In genomic region chr11:116773203-116774112, GRCh38 we compare ENCODE assay signal across 8 cellular contexts. TPM values are rescaled to one million over a fixed set of nuclear protein-coding genes. Genes with fewer than 3 reads are reported as not detected.
DNase-seq lines count a peak whose midpoint lies in the region; ATAC-seq, FAIRE-seq and TF ChIP-seq lines count a peak whose summit lies in the region.

No MANE protein-coding gene starts in this region.

- H3K27ac ChIP-seq in A549: peak overlapping the region; percentile 96 to 100
- no peak overlapping the region for H3K27ac ChIP-seq in H1 (ENCODE audit: low read depth, low read length)
- peak overlapping the region; percentile 80 to 85 for H3K27ac ChIP-seq in mucosa of rectum (ENCODE audit: low read depth in 2 of 2, low read length in 2 of 2)

- H3K4me2 ChIP-seq in A549 (peak overlapping the region; percentile 81), H1 (ENCODE audit: insufficient read depth in 1 of 2, low read depth in 2 of 2, low read length in 2 of 2) (peak overlapping the region; percentile 97 to 99)

- H3K23me2 ChIP-seq in H1 (ENCODE audit: low read depth, low read length): peaks cover 8% of the 10 kb centered on the region

- H4K8ac ChIP-seq in H1 (ENCODE audit: extremely low read depth, insufficient read depth, low read length): peak overlapping the region; percentile 94

- H3K14ac ChIP-seq in H1 (ENCODE audit: insufficient read length): peak overlapping the region; percentile 13

- no peak overlapping the region for H3K23ac ChIP-seq in H1 (ENCODE audit: insufficient read length)

- TF ChIP-seq POLR2A in A549 (IDR thresholded peaks at IDR 0.05; ENCODE audit: low read length) (no peak), H1 (IDR thresholded peaks at IDR 0.05; ENCODE audit: control extremely low read depth in 1 of 2, low read depth in 2 of 2, low read length in 2 of 2) (no peak)

- no peak for FAIRE-seq in A549 (lab: Jason Lieb, UNC)
- FAIRE-seq in H1 (lab: Jason Lieb, UNC): no peak

- no peak overlapping the region for H2BK12ac ChIP-seq in H1 (ENCODE audit: low read depth, low read length)

- TF ChIP-seq CTCF in A549 (IDR thresholded peaks at IDR 0.05): no peak
- TF ChIP-seq CTCF in H1 (IDR thresholded peaks at IDR 0.05; ENCODE audit: control extremely low read depth in 1 of 3, insufficient read depth in 1 of 3, low read depth in 1 of 3, low read length in 3 of 3): no peak

- H3K18ac ChIP-seq in H1 (ENCODE audit: extremely low read depth, low read length): peak overlapping the region; percentile 55; the same call in 1 of the 2 replicates

- no peaks in the 10 kb centered on the region for H4K20me1 ChIP-seq in H1 (replicated peaks in 1 of 2; ENCODE audit: control insufficient read depth in 1 of 2, insufficient read depth in 2 of 2, low read length in 2 of 2)

- H3K4me3 ChIP-seq in A549: peak overlapping the region; percentile 63
- H3K4me3 ChIP-seq in H1 (ENCODE audit: extremely low read depth in 1 of 4, insufficient read depth in 2 of 4, low read depth in 3 of 4, low read length in 4 of 4): peak overlapping the region; percentile 67 to 96 (median 81)
- peak overlapping the region; percentile 91 to 96 for H3K4me3 ChIP-seq in mucosa of rectum (ENCODE audit: low read length in 2 of 2)

- H2BK20ac ChIP-seq in H1 (ENCODE audit: low read length): 0 out of 2 replicates have a peak overlapping the region, but pooled peaks have one; percentile 55

- H2BK15ac ChIP-seq in H1 (ENCODE audit: low read length): no peak overlapping the region

- POLR2A ChIA-PET in A549 (lab: Yijun Ruan, JAX): interaction anchor here (0.5 to 1.7 kb wide), 4 partner anchors 10 to 407 kb away, joined by 3 to 6 read pairs (median 5); partner anchors contain the start of gene ZPR1
- POLR2A ChIA-PET in H1 (lab: Charles Lee; ENCODE audit: partially characterized antibody): interaction anchor here (0.6 to 3.6 kb wide), 5 partner anchors 10 to 373 kb away, joined by 3 to 29 read pairs (median 4); partner anchors contain the start of genes APOA5, APOC3 and ZPR1

- DNase-seq in A549 (ENCODE audit: low read depth in 1 of 2, low spot score in 1 of 2) (no peak), RKO (ENCODE audit: low spot score) (peak; percentile 73), H1 (ENCODE audit: low read depth in 1 of 2, low spot score in 2 of 2) (no peak), NCI-H1105 (lab: John Stamatoyannopoulos, UW) (no peak), NCI-H1417 treated with DMSO at 0.1 percent for 48 hours (lab: John Stamatoyannopoulos, UW) (no peak)

- H3K4me1 ChIP-seq in A549 (peaks cover 15% of the 10 kb centered on the region; the same call in 2 of the 3 replicates), H1 (replicated peaks in 1 of 4; ENCODE audit: control insufficient read depth in 3 of 4, insufficient read depth in 4 of 4, low read length in 3 of 4) (peaks cover 0 to 5% (median 3%) of the 10 kb centered on the region in 4 experiments; a peak in 2 of 7 replicates), mucosa of rectum (ENCODE audit: control insufficient read depth in 2 of 2, insufficient read depth in 2 of 2, low read length in 2 of 2) (peaks cover 9 to 18% of the 10 kb centered on the region in 2 donors)

- H3K79me1 ChIP-seq in H1 (ENCODE audit: low read depth, low read length): no peaks in the 10 kb centered on the region

- no peak overlapping the region for H2AK5ac ChIP-seq in H1 (ENCODE audit: low read depth, low read length)

- H2BK120ac ChIP-seq in H1 (replicated peaks; ENCODE audit: low read depth, low read length): peak overlapping the region; percentile 59

- H3K56ac ChIP-seq in H1 (replicated peaks; ENCODE audit: insufficient read length, low read depth, low read length): peak overlapping the region; percentile 12

- peak overlapping the region; percentile 91 for H4K5ac ChIP-seq in H1 (ENCODE audit: insufficient read length, low read depth, low read length)

- no peaks in the 10 kb centered on the region for H3K9me3 ChIP-seq in A549
- no peaks in the 10 kb centered on the region for H3K9me3 ChIP-seq in H1 (ENCODE audit: insufficient read depth in 2 of 2, low read depth in 1 of 2, low read length in 1 of 2)
- H3K9me3 ChIP-seq in mucosa of rectum (ENCODE audit: control insufficient read depth in 2 of 2, low read length in 2 of 2): no peaks in the 10 kb centered on the region

- peak overlapping the region; percentile 6 for H3K4ac ChIP-seq in H1 (replicated peaks; ENCODE audit: insufficient read length, low read depth, low read length)

- H2BK5ac ChIP-seq in H1 (ENCODE audit: low read depth, low read length): peak overlapping the region; percentile 58; the same call in 1 of the 2 replicates

- H3K9ac ChIP-seq in H1 (replicated peaks in 1 of 4; ENCODE audit: extremely low read depth in 1 of 4, low read depth in 3 of 4, low read length in 3 of 4): peak overlapping the region in 3 of 4 experiments; percentile 66 to 90 (median 74); a peak in 6 of 7 replicates
- peak overlapping the region; percentile 38 to 88 for H3K9ac ChIP-seq in mucosa of rectum (ENCODE audit: low read depth in 1 of 2, low read length in 2 of 2)

- H4K91ac ChIP-seq in H1 (replicated peaks; ENCODE audit: insufficient read length, low read length): peak overlapping the region; percentile 1

- ATAC-seq in A549 (peak; percentile 78 to 82), GM18508 (IDR thresholded peaks at IDR 0.05; ENCODE audit: insufficient read depth, unreplicated experiment) (peak; percentile 27), HG03064 (IDR thresholded peaks at IDR 0.05; ENCODE audit: low read depth, unreplicated experiment) (peak; percentile 11)

- peaks cover 12 to 22% of the 10 kb centered on the region in 2 experiments for H3K79me2 ChIP-seq in H1 (ENCODE audit: control insufficient read depth in 1 of 2, insufficient read depth in 2 of 2, low read length in 2 of 2)

- H2AFZ ChIP-seq in H1 (ENCODE audit: low read length): peak overlapping the region; percentile 99

- H3K36me3 ChIP-seq in H1 (ENCODE audit: control insufficient read depth in 2 of 4, insufficient read depth in 4 of 4, low read length in 3 of 4) (peaks cover 10 to 32% (median 20%) of the 10 kb centered on the region in 4 experiments), mucosa of rectum (ENCODE audit: control insufficient read depth in 2 of 2, insufficient read depth in 2 of 2, low read length in 2 of 2) (peaks cover 17 to 18% of the 10 kb centered on the region in 2 donors)

- no peak for TF ChIP-seq RAD21 in A549 (conservative IDR thresholded peaks at IDR 0.05 in 1 of 2, IDR thresholded peaks at IDR 0.05 in 1 of 2)
- TF ChIP-seq RAD21 in H1 (IDR thresholded peaks at IDR 0.05 in 1 of 2, conservative IDR thresholded peaks at IDR 0.05 in 1 of 2; ENCODE audit: low read depth in 2 of 2, low read length in 2 of 2): no peak

- CTCF ChIA-PET in A549 (lab: Yijun Ruan, JAX): interaction anchor here (1.0 to 1.3 kb wide), 3 partner anchors 16 to 63 kb away, joined by 3 to 4 read pairs (median 3); no protein-coding TSS in a partner anchor
- CTCF ChIA-PET in H1 (lab: Charles Lee; ENCODE audit: partially characterized antibody): interaction anchor here (1.0 to 2.3 kb wide), 3 partner anchors 17 to 30 kb away, joined by 3 to 8 read pairs (median 3); no protein-coding TSS in a partner anchor

- WGBS in A549 (ENCODE audit: missing lambda C conversion rate): 11% methylated on average over 16 of the region's 25 CpGs
- 11% methylated on average over 25 of the region's 25 CpGs; no CpG with 5 or more reads in 1 of the 2 experiments for WGBS in H1 (ENCODE audit: extremely low coverage in 1 of 2, insufficient coverage in 1 of 2, insufficient read length in 1 of 2, insufficient replicate concordance in 2 of 2, low coverage in 1 of 2, low lambda C conversion rate in 2 of 2, missing lambda C conversion rate in 1 of 2), 2 experiments

- no peak for TF ChIP-seq EP300 in A549 (IDR thresholded peaks at IDR 0.05)
- TF ChIP-seq EP300 in H1 (IDR thresholded peaks at IDR 0.05; ENCODE audit: borderline replicate concordance in 1 of 2, low read depth in 2 of 2, low read length in 2 of 2): no peak

- H3K27me3 ChIP-seq in H1 (replicated peaks in 1 of 4; ENCODE audit: control insufficient read depth in 3 of 4, extremely low read depth in 1 of 4, insufficient read depth in 3 of 4, low read length in 3 of 4): no peaks in the 10 kb centered on the region
- H3K27me3 ChIP-seq in mucosa of rectum (ENCODE audit: control insufficient read depth in 2 of 2, insufficient read depth in 2 of 2, low read length in 2 of 2): no peaks in the 10 kb centered on the region

RNA-seq across cellular contexts. Expression of gene BUD13, which starts 0.7 kb away (rescaled TPM):
- polyA plus RNA-seq in A549 (2011; rRNA removed): 12.6 and 16.2 TPM in 2 replicates
- 8.7 and 9.7 TPM in 2 replicates for polyA plus RNA-seq in A549 (2012; cell fraction: cytosol; rRNA removed)
- 6.7 and 9.8 TPM in 2 replicates for polyA plus RNA-seq in A549 (2012; cell fraction: nucleus; rRNA removed)
- polyA plus RNA-seq in A549 (2017; fragmentation: RNase III; extraction: RNeasy Plus Mini Kit Qiagen cat#74134 plus additional on column Dnase treatment): 9.8 to 10.9 TPM (median 9.8 TPM) in 3 replicates
- 18.2 and 19.2 TPM in 2 replicates for polyA minus RNA-seq in A549 (2011; rRNA and poly(A)+ RNA removed)
- total RNA-seq in H1 (2021; fragmentation: NEBNext Ultra II Directional; extraction: Animal tissue kit (Norgen Biotek cat#: 25700)): 24.8 TPM in 2 replicates
- polyA plus RNA-seq in H1 (2011; rRNA removed): 22.0 and 27.2 TPM in 2 replicates
- 27.8 TPM for polyA plus RNA-seq in H1 (2011; cell fraction: cytosol; rRNA removed)
- polyA plus RNA-seq in H1 (2011; cell fraction: nucleus; rRNA removed): 20.1 TPM
- polyA plus RNA-seq in H1 (2012, experiment 1 of 2): 27.5 to 33.0 TPM (median 28.6 TPM) in 4 replicates
- polyA plus RNA-seq in H1 (2012, experiment 2 of 2): 16.3 TPM
- polyA plus RNA-seq in H1 (2013, experiment 1 of 2): 23.0 TPM
- polyA plus RNA-seq in H1 (2013, experiment 2 of 2): 20.2 TPM
- 26.8 and 27.4 TPM in 2 replicates for polyA minus RNA-seq in H1 (2011; rRNA and poly(A)+ RNA removed)
- 15.7 TPM for polyA minus RNA-seq in H1 (2011; cell fraction: cytosol; rRNA and poly(A)+ RNA removed)
- 17.9 TPM for polyA minus RNA-seq in H1 (2011; cell fraction: nucleus; rRNA and poly(A)+ RNA removed)

RNA-seq across cellular contexts. Expression of gene ZPR1, which starts 14.4 kb away (rescaled TPM):
- 65.6 and 77.5 TPM in 2 replicates for polyA plus RNA-seq in A549 (2011; rRNA removed)
- 28.6 and 32.9 TPM in 2 replicates for polyA plus RNA-seq in A549 (2012; cell fraction: cytosol; rRNA removed)
- 18.8 and 25.2 TPM in 2 replicates for polyA plus RNA-seq in A549 (2012; cell fraction: nucleus; rRNA removed)
- 42.2 to 49.0 TPM (median 44.1 TPM) in 3 replicates for polyA plus RNA-seq in A549 (2017; fragmentation: RNase III; extraction: RNeasy Plus Mini Kit Qiagen cat#74134 plus additional on column Dnase treatment)
- polyA minus RNA-seq in A549 (2011; rRNA and poly(A)+ RNA removed): 48.3 and 58.4 TPM in 2 replicates
- total RNA-seq in H1 (2021; fragmentation: NEBNext Ultra II Directional; extraction: Animal tissue kit (Norgen Biotek cat#: 25700)): 70.5 and 81.2 TPM in 2 replicates
- 36.6 and 36.7 TPM in 2 replicates for polyA plus RNA-seq in H1 (2011; rRNA removed)
- 49.0 TPM for polyA plus RNA-seq in H1 (2011; cell fraction: cytosol; rRNA removed)
- polyA plus RNA-seq in H1 (2011; cell fraction: nucleus; rRNA removed): 38.7 TPM
- polyA plus RNA-seq in H1 (2012, experiment 1 of 2): 44.9 to 54.2 TPM (median 48.1 TPM) in 4 replicates
- polyA plus RNA-seq in H1 (2012, experiment 2 of 2): 24.3 TPM
- polyA plus RNA-seq in H1 (2013, experiment 1 of 2): 33.3 TPM
- 35.5 TPM for polyA plus RNA-seq in H1 (2013, experiment 2 of 2)
- 62.4 and 69.3 TPM in 2 replicates for polyA minus RNA-seq in H1 (2011; rRNA and poly(A)+ RNA removed)
- 46.8 TPM for polyA minus RNA-seq in H1 (2011; cell fraction: cytosol; rRNA and poly(A)+ RNA removed)
- polyA minus RNA-seq in H1 (2011; cell fraction: nucleus; rRNA and poly(A)+ RNA removed): 42.6 TPM

RNA-seq across cellular contexts. Expression of gene APOA5, which starts 18.2 kb away (rescaled TPM):
- polyA plus RNA-seq in A549 (2011; rRNA removed) (not detected in 2 replicates), A549 (2017; fragmentation: RNase III; extraction: RNeasy Plus Mini Kit Qiagen cat#74134 plus additional on column Dnase treatment) (not detected in 3 replicates), H1 (2011; rRNA removed) (0.08 and 0.09 TPM in 2 replicates)
- not detected in 2 replicates for polyA plus RNA-seq in A549 (2012; cell fraction: cytosol; rRNA removed)
- polyA plus RNA-seq in A549 (2012; cell fraction: nucleus; rRNA removed): not detected in 2 replicates
- not detected in 2 replicates for polyA minus RNA-seq in A549 (2011; rRNA and poly(A)+ RNA removed)
- 0.15 and 0.21 TPM in 2 replicates for total RNA-seq in H1 (2021; fragmentation: NEBNext Ultra II Directional; extraction: Animal tissue kit (Norgen Biotek cat#: 25700))
- 0.17 TPM for polyA plus RNA-seq in H1 (2011; cell fraction: cytosol; rRNA removed)
- 0.24 TPM for polyA plus RNA-seq in H1 (2011; cell fraction: nucleus; rRNA removed)
- 0.14 to 0.15 TPM in 2 of 4 replicates, not detected in the others for polyA plus RNA-seq in H1 (2012, experiment 1 of 2)
- polyA plus RNA-seq in H1 (2012, experiment 2 of 2): 0.20 TPM
- polyA plus RNA-seq in H1 (2013, experiment 1 of 2): 0.06 TPM
- polyA plus RNA-seq in H1 (2013, experiment 2 of 2): 0.06 TPM
- 0.12 and 0.22 TPM in 2 replicates for polyA minus RNA-seq in H1 (2011; rRNA and poly(A)+ RNA removed)
- not detected for polyA minus RNA-seq in H1 (2011; cell fraction: cytosol; rRNA and poly(A)+ RNA removed)
- 0.60 TPM for polyA minus RNA-seq in H1 (2011; cell fraction: nucleus; rRNA and poly(A)+ RNA removed)

RNA-seq across cellular contexts. Expression of gene APOA4, which starts 49.6 kb away (rescaled TPM):
- polyA plus RNA-seq in A549 (2011; rRNA removed) (not detected in 2 replicates), A549 (2017; fragmentation: RNase III; extraction: RNeasy Plus Mini Kit Qiagen cat#74134 plus additional on column Dnase treatment) (not detected in 3 replicates), H1 (2011; rRNA removed) (not detected in 2 replicates)
- not detected in 2 replicates for polyA plus RNA-seq in A549 (2012; cell fraction: cytosol; rRNA removed)
- not detected in 2 replicates for polyA plus RNA-seq in A549 (2012; cell fraction: nucleus; rRNA removed)
- not detected in 2 replicates for polyA minus RNA-seq in A549 (2011; rRNA and poly(A)+ RNA removed)
- total RNA-seq in H1 (2021; fragmentation: NEBNext Ultra II Directional; extraction: Animal tissue kit (Norgen Biotek cat#: 25700)): not detected in 2 replicates
- not detected for polyA plus RNA-seq in H1 (2011; cell fraction: cytosol; rRNA removed)
- not detected for polyA plus RNA-seq in H1 (2011; cell fraction: nucleus; rRNA removed)
- not detected in 4 replicates for polyA plus RNA-seq in H1 (2012, experiment 1 of 2)
- polyA plus RNA-seq in H1 (2012, experiment 2 of 2): 0.16 TPM
- polyA plus RNA-seq in H1 (2013, experiment 1 of 2): not detected
- not detected for polyA plus RNA-seq in H1 (2013, experiment 2 of 2)
- not detected in 2 replicates for polyA minus RNA-seq in H1 (2011; rRNA and poly(A)+ RNA removed)
- polyA minus RNA-seq in H1 (2011; cell fraction: cytosol; rRNA and poly(A)+ RNA removed): not detected
- polyA minus RNA-seq in H1 (2011; cell fraction: nucleus; rRNA and poly(A)+ RNA removed): not detected

RNA-seq across cellular contexts. Expression of gene APOC3, which starts 56.2 kb away (rescaled TPM):
- polyA plus RNA-seq in A549 (2011; rRNA removed) (not detected in 2 replicates), A549 (2017; fragmentation: RNase III; extraction: RNeasy Plus Mini Kit Qiagen cat#74134 plus additional on column Dnase treatment) (not detected in 3 replicates), H1 (2011; rRNA removed) (not detected in 2 replicates)
- polyA plus RNA-seq in A549 (2012; cell fraction: cytosol; rRNA removed): not detected in 2 replicates
- not detected in 2 replicates for polyA plus RNA-seq in A549 (2012; cell fraction: nucleus; rRNA removed)
- not detected in 2 replicates for polyA minus RNA-seq in A549 (2011; rRNA and poly(A)+ RNA removed)
- not detected in 2 replicates for total RNA-seq in H1 (2021; fragmentation: NEBNext Ultra II Directional; extraction: Animal tissue kit (Norgen Biotek cat#: 25700))
- polyA plus RNA-seq in H1 (2011; cell fraction: cytosol; rRNA removed): not detected
- not detected for polyA plus RNA-seq in H1 (2011; cell fraction: nucleus; rRNA removed)
- not detected in 4 replicates for polyA plus RNA-seq in H1 (2012, experiment 1 of 2)
- polyA plus RNA-seq in H1 (2012, experiment 2 of 2): not detected
- polyA plus RNA-seq in H1 (2013, experiment 1 of 2): not detected
- not detected for polyA plus RNA-seq in H1 (2013, experiment 2 of 2)
- not detected in 2 replicates for polyA minus RNA-seq in H1 (2011; rRNA and poly(A)+ RNA removed)
- not detected for polyA minus RNA-seq in H1 (2011; cell fraction: cytosol; rRNA and poly(A)+ RNA removed)
- not detected for polyA minus RNA-seq in H1 (2011; cell fraction: nucleus; rRNA and poly(A)+ RNA removed)

Comparison
In these comparisons a context has a peak if more than half of its experiments do, and no peak if none do; other contexts are left out.
1. ATAC-seq: peak in every context shown above with its lines; median percentile 80 in A549; 27 in GM18508; 11 in HG03064.
2. Of the 18 proteins assayed by ChIP-seq in both H1 and A549: peak only in H1: none; only in A549: MAX; in both: none; in neither: 16; mixed calls (peak in some experiments, not most) for 1.